In the genomic region with DNA sequence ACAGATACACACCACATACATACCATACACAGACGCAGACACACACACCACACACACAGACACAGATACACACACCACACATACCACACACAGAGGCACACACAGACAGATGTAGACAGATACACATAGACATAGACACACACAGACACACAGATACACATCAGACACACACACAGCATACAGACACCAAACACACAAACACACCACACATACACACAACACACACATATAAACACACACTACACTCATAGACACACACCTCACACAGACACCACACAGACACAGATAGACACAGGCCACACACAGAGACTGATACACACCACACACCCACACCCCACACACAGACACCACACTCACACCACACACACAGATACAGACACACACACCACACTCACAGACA, we compare ENCODE assay signal across 2 cellular contexts.
TF ChIP-seq lines count a peak whose summit lies in the region.

No MANE protein-coding gene starts in this region.

TF ChIP-seq in HCT116, 20 proteins besides CTCF, POLR2A, EP300 and RAD21:
- TF ChIP-seq POLR2AphosphoS5 (IDR thresholded peaks at IDR 0.05; ENCODE audit: low read depth, low read length) = no peak
- TF ChIP-seq SRF (IDR thresholded peaks at IDR 0.05; ENCODE audit: low read depth) = no peak
- no peak for TF ChIP-seq CEBPB (IDR thresholded peaks at IDR 0.05; ENCODE audit: low read depth)
- TF ChIP-seq FOSL1 (IDR thresholded peaks at IDR 0.05; ENCODE audit: low read depth) = no peak
- TF ChIP-seq SP1 (IDR thresholded peaks at IDR 0.05; ENCODE audit: low read depth) = no peak
- no peak for TF ChIP-seq EZH2 (IDR thresholded peaks at IDR 0.05)
- TF ChIP-seq EGR1 (IDR thresholded peaks at IDR 0.05; ENCODE audit: low read depth) = no peak
- no peak for TF ChIP-seq YY1 (IDR thresholded peaks at IDR 0.05; ENCODE audit: extremely low read depth, insufficient replicate concordance, low read depth, low read length)
- TF ChIP-seq CBX3 (IDR thresholded peaks at IDR 0.05; ENCODE audit: low read depth) = no peak
- TF ChIP-seq, protein P1, sequence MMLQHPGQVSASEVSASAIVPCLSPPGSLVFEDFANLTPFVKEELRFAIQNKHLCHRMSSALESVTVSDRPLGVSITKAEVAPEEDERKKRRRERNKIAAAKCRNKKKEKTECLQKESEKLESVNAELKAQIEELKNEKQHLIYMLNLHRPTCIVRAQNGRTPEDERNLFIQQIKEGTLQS (IDR thresholded peaks at IDR 0.05) = no peak
- TF ChIP-seq, protein P2, sequence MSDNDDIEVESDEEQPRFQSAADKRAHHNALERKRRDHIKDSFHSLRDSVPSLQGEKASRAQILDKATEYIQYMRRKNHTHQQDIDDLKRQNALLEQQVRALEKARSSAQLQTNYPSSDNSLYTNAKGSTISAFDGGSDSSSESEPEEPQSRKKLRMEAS (IDR thresholded peaks at IDR 0.05) = no peak
- TF ChIP-seq EZH2phosphoT487 (IDR thresholded peaks at IDR 0.05; ENCODE audit: borderline replicate concordance) = no peak
- no peak for TF ChIP-seq TCF7L2 (IDR thresholded peaks at IDR 0.05; ENCODE audit: borderline replicate concordance, extremely low read depth, insufficient read depth, insufficient read length)
- no peak for TF ChIP-seq JUND (IDR thresholded peaks at IDR 0.05)
- no peak for TF ChIP-seq ZFX (IDR thresholded peaks at IDR 0.05)
- no peak for TF ChIP-seq ZNF274 (IDR thresholded peaks at IDR 0.05; ENCODE audit: low read depth, low read length)

TF ChIP-seq in K562, 482 proteins besides CTCF, POLR2A, EP300 and RAD21:
- TF ChIP-seq SNRNP70 (optimal IDR thresholded peaks at IDR 0.05; ENCODE audit: low read depth, low read length) = no peak
- peak; percentile 19; the same call in 1 of the 2 replicates for TF ChIP-seq TSC22D4 (tag; IDR thresholded peaks at IDR 0.05)
- TF ChIP-seq, protein P3, sequence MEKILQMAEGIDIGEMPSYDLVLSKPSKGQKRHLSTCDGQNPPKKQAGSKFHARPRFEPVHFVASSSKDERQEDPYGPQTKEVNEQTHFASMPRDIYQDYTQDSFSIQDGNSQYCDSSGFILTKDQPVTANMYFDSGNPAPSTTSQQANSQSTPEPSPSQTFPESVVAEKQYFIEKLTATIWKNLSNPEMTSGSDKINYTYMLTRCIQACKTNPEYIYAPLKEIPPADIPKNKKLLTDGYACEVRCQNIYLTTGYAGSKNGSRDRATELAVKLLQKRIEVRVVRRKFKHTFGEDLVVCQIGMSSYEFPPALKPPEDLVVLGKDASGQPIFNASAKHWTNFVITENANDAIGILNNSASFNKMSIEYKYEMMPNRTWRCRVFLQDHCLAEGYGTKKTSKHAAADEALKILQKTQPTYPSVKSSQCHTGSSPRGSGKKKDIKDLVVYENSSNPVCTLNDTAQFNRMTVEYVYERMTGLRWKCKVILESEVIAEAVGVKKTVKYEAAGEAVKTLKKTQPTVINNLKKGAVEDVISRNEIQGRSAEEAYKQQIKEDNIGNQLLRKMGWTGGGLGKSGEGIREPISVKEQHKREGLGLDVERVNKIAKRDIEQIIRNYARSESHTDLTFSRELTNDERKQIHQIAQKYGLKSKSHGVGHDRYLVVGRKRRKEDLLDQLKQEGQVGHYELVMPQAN (IDR thresholded peaks at IDR 0.05; ENCODE audit: borderline replicate concordance) = peak; percentile 42; the same call in 1 of the 2 replicates
- TF ChIP-seq MEF2D (tag; conservative IDR thresholded peaks at IDR 0.05; ENCODE audit: low read depth) = no peak
- TF ChIP-seq PHF20 (IDR thresholded peaks at IDR 0.05; ENCODE audit: partially characterized antibody) = peak; percentile 43
